22 cellular contexts compared by ENCODE assay signal in genomic region chr7:74499835-74500388, GRCh38. TPM values are rescaled to one million over a fixed set of nuclear protein-coding genes. Genes with fewer than 3 reads are reported as not detected.
"Had no signal": no experiment of that assay in that cellular context is flagged by ENCODE, and none has a peak within 500 bp of the region (broad histone marks: within the 10 kb centered on the region; RNA-seq: fewer than 3 reads in every experiment).

No MANE protein-coding gene starts in this region.

- H3K27ac Mint-ChIP-seq: activated CD4-positive, alpha-beta T cell treated with anti-CD3 and anti-CD28 coated beads for 36 hours; activated naive CD8-positive, alpha-beta T cell treated with anti-CD3 and anti-CD28 coated beads, Interleukin-2, amount 10 ng/mL, durations not matched to agents 7 days and 5 days; activated T-helper 1 cell treated with anti-CD3 and anti-CD28 coated beads, Interleukin-12 subunit alpha, Interleukin-12 subunit beta, Interleukin-2, Interleukin-4 antibody, amounts not matched to agents 30 ng/mL and 10 ng/mL and 1 ng/mL, durations not matched to agents 14 hours and 24 hours and 36 hours; mesothelial cell of epicardium; natural killer cell treated with Interleukin-12 subunit alpha and Interleukin-12 subunit beta and Interleukin-15 and Interleukin-18, amount 100 ng/mL, for 72 hours; T-helper 2 cell treated with Interferon-gamma antibody and Interleukin-4, amounts not matched to agents 5 μg/mL and 100 μg/mL, for 36 hours had no signal

- H3K27ac ChIP-seq: uterus had no signal

- H3K9me3 ChIP-seq: tibial nerve, uterus had no signal

- H3K4me1 ChIP-seq: uterus had no signal

- H3K4me3 ChIP-seq: tibial nerve, uterus had no signal

- ATAC-seq: activated CD4-positive, alpha-beta T cell treated with anti-CD3 and anti-CD28 coated beads for 36 hours; left lobe of liver; natural killer cell treated with Interleukin-12 subunit alpha and Interleukin-12 subunit beta and Interleukin-15 and Interleukin-18, amount 100 ng/mL, for 72 hours; stimulated activated naive CD8-positive, alpha-beta T cell treated with anti-CD3 and anti-CD28 coated beads, Interleukin-15, Interleukin-2, amounts not matched to agents 100 U/mL and 50 U/mL, for 24 hours had no signal

- H3K4me1 Mint-ChIP-seq: activated CD4-positive, alpha-beta T cell treated with anti-CD3 and anti-CD28 coated beads for 36 hours; activated naive CD8-positive, alpha-beta T cell treated with anti-CD3 and anti-CD28 coated beads, Interleukin-2, amount 10 ng/mL, durations not matched to agents 7 days and 5 days; mesothelial cell of epicardium had no signal

- H3K27me3 Mint-ChIP-seq: activated CD4-positive, alpha-beta T cell treated with anti-CD3 and anti-CD28 coated beads for 36 hours; activated naive CD8-positive, alpha-beta T cell treated with anti-CD3 and anti-CD28 coated beads, Interleukin-2, amount 10 ng/mL, durations not matched to agents 7 days and 5 days; natural killer cell treated with Interleukin-12 subunit alpha and Interleukin-12 subunit beta and Interleukin-15 and Interleukin-18, amount 100 ng/mL, for 72 hours had no signal

- H3K36me3 ChIP-seq: uterus had no signal

- H3K27me3 ChIP-seq: tibial nerve, uterus had no signal

- H3K36me3 Mint-ChIP-seq: activated naive CD8-positive, alpha-beta T cell treated with anti-CD3 and anti-CD28 coated beads, Interleukin-2, amount 10 ng/mL, durations not matched to agents 7 days and 5 days; natural killer cell treated with Interleukin-12 subunit alpha and Interleukin-12 subunit beta and Interleukin-15 and Interleukin-18, amount 100 ng/mL, for 72 hours had no signal

- DNase-seq: activated CD4-positive, alpha-beta T cell treated with anti-CD3 and anti-CD28 coated beads for 36 hours; activated CD4-positive, alpha-beta T cell treated with anti-CD3 and anti-CD28 coated beads, Interleukin-2, amount 50 U/mL, for 48 hours; activated gamma-delta T cell treated with Interleukin-2 at 50 U/mL for 16 hours; activated naive CD8-positive, alpha-beta T cell treated with anti-CD3 and anti-CD28 coated beads, Interleukin-2, amount 10 ng/mL, durations not matched to agents 7 days and 5 days; activated T-cell treated with anti-CD3 and anti-CD28 coated beads for 4 hours; aorta; effector CD4-positive, alpha-beta T cell; head of caudate nucleus; kidney; occipital lobe; posterior cingulate gyrus; stimulated activated CD4-positive, alpha-beta T cell treated with anti-CD3 and anti-CD28 coated beads, Interleukin-2, amount 100 ng/mL, for 24 hours; stimulated activated naive CD8-positive, alpha-beta T cell treated with anti-CD3 and anti-CD28 coated beads, Interleukin-15, Interleukin-2, amounts not matched to agents 100 U/mL and 50 U/mL, for 24 hours; uterus had no signal

- H3K9me3 Mint-ChIP-seq: natural killer cell treated with Interleukin-12 subunit alpha and Interleukin-12 subunit beta and Interleukin-15 and Interleukin-18, amount 100 ng/mL, for 72 hours; T-helper 2 cell treated with Interferon-gamma antibody and Interleukin-4, amounts not matched to agents 5 μg/mL and 100 μg/mL, for 36 hours had no signal

- H3K4me3 Mint-ChIP-seq: activated CD4-positive, alpha-beta T cell treated with anti-CD3 and anti-CD28 coated beads for 36 hours; activated naive CD8-positive, alpha-beta T cell treated with anti-CD3 and anti-CD28 coated beads, Interleukin-2, amount 10 ng/mL, durations not matched to agents 7 days and 5 days; activated T-helper 1 cell treated with anti-CD3 and anti-CD28 coated beads, Interleukin-12 subunit alpha, Interleukin-12 subunit beta, Interleukin-2, Interleukin-4 antibody, amounts not matched to agents 30 ng/mL and 10 ng/mL and 1 ng/mL, durations not matched to agents 14 hours and 24 hours and 36 hours; mesothelial cell of epicardium; natural killer cell treated with Interleukin-12 subunit alpha and Interleukin-12 subunit beta and Interleukin-15 and Interleukin-18, amount 100 ng/mL, for 72 hours; T-helper 2 cell treated with Interferon-gamma antibody and Interleukin-4, amounts not matched to agents 5 μg/mL and 100 μg/mL, for 36 hours had no signal

- FAIRE-seq: frontal cortex, kidney, TTC549 had no signal

RNA-seq across cellular contexts. Expression of gene GTF2IRD1, which starts 46.2 kb away (rescaled TPM):
- total RNA-seq: natural killer cell treated with Interleukin-12 subunit alpha and Interleukin-12 subunit beta and Interleukin-15 and Interleukin-18, amount 100 ng/mL, for 72 hours had no signal
